ENCODE assay signal across 8 cellular contexts in genomic region chr9:132507670-132508469, GRCh38.
DNase-seq lines count a peak whose midpoint lies in the region; ATAC-seq and TF ChIP-seq lines count a peak whose summit lies in the region.

No MANE protein-coding gene starts in this region.

- no peak overlapping the region for H3K4me3 Mint-ChIP-seq in activated naive CD8-positive, alpha-beta T cell treated with anti-CD3 and anti-CD28 coated beads, Interleukin-2, amount 50 U/mL, for 24 hours

- H3K79me2 ChIP-seq in SU-DHL-6 (ENCODE audit: insufficient read depth, low read length) = no peaks in the 10 kb centered on the region

- no peaks in the 10 kb centered on the region for H3F3A ChIP-seq in SU-DHL-6 (ENCODE audit: insufficient read depth)

- peak; percentile 51 for ATAC-seq in activated naive CD8-positive, alpha-beta T cell treated with anti-CD3 and anti-CD28 coated beads, Interleukin-2, amount 50 U/mL, for 24 hours
- ATAC-seq in GM21717 (IDR thresholded peaks at IDR 0.05; ENCODE audit: unreplicated experiment) (no peak), HG03378 (IDR thresholded peaks at IDR 0.05; ENCODE audit: unreplicated experiment) (no peak)

- H3K27me3 Mint-ChIP-seq in activated naive CD8-positive, alpha-beta T cell treated with anti-CD3 and anti-CD28 coated beads, Interleukin-2, amount 50 U/mL, for 24 hours = peaks cover 22% of the 10 kb centered on the region

- no peak for TF ChIP-seq POLR2A in NB4 (IDR thresholded peaks at IDR 0.05; ENCODE audit: extremely low read depth, insufficient read length)

- intact Hi-C loops in left ventricle myocardium inferior (cut with micrococcal nuclease) = loop anchor here (5.0 kb wide), 1 partner anchor 289 kb away; no protein-coding TSS in a partner anchor

- no peaks in the 10 kb centered on the region for H3K9me2 ChIP-seq in SU-DHL-6 (replicated peaks; ENCODE audit: insufficient read depth, low read length)

- H3K27ac Mint-ChIP-seq in activated naive CD8-positive, alpha-beta T cell treated with anti-CD3 and anti-CD28 coated beads, Interleukin-2, amount 50 U/mL, for 24 hours = no peak overlapping the region

- no peak overlapping the region for H2AFZ ChIP-seq in SU-DHL-6 (ENCODE audit: low read depth, low read length, severe bottlenecking)

- in situ Hi-C loops in G401 (cut with HindIII; ENCODE audit: low sequenced_read_pairs) = no loop called here

- H3K27ac ChIP-seq in SU-DHL-6 (ENCODE audit: low read depth, low read length) = no peak overlapping the region
- no peak overlapping the region for H3K27ac ChIP-seq in left ventricle myocardium inferior (replicated peaks)

- H3K36me3 ChIP-seq in SU-DHL-6 (ENCODE audit: low read length) (no peaks in the 10 kb centered on the region), left ventricle myocardium inferior (no peaks in the 10 kb centered on the region)

- no peaks in the 10 kb centered on the region for H3K9me3 Mint-ChIP-seq in activated naive CD8-positive, alpha-beta T cell treated with anti-CD3 and anti-CD28 coated beads, Interleukin-2, amount 50 U/mL, for 24 hours

- no peaks in the 10 kb centered on the region for H4K20me1 ChIP-seq in SU-DHL-6 (ENCODE audit: low read depth, low read length)

- no peak overlapping the region for H3K4me3 ChIP-seq in NB4 (ENCODE audit: low read depth, low read length)
- no peak overlapping the region for H3K4me3 ChIP-seq in SU-DHL-6 (ENCODE audit: insufficient read depth, low read length, poor library complexity, severe bottlenecking)
- H3K4me3 ChIP-seq in left ventricle myocardium inferior = no peak overlapping the region

- no peak overlapping the region for H3K4me2 ChIP-seq in SU-DHL-6 (ENCODE audit: low read depth, low read length, poor library complexity, severe bottlenecking)

- H3K27me3 ChIP-seq in SU-DHL-6 (ENCODE audit: low read length) (no peaks in the 10 kb centered on the region), left ventricle myocardium inferior (ENCODE audit: low read depth) (peaks cover 46% of the 10 kb centered on the region)

- DNase-seq in G401 (ENCODE audit: low spot score) (peak; percentile 86), NB4 (ENCODE audit: low read depth) (peak; percentile 73), left ventricle myocardium inferior (peak; percentile 50), renal cortical epithelial cell (ENCODE audit: low read depth) (peak; percentile 33)
- peak; percentile 77 for DNase-seq in activated naive CD8-positive, alpha-beta T cell treated with anti-CD3 and anti-CD28 coated beads, Interleukin-2, amount 50 U/mL, for 24 hours

- no peaks in the 10 kb centered on the region for H3K4me1 ChIP-seq in left ventricle myocardium inferior

- no peaks in the 10 kb centered on the region for H3K9me3 ChIP-seq in SU-DHL-6 (ENCODE audit: insufficient read depth, low read length)
- no peaks in the 10 kb centered on the region for H3K9me3 ChIP-seq in left ventricle myocardium inferior (replicated peaks)

- H3K4me1 Mint-ChIP-seq in activated naive CD8-positive, alpha-beta T cell treated with anti-CD3 and anti-CD28 coated beads, Interleukin-2, amount 50 U/mL, for 24 hours = no peaks in the 10 kb centered on the region

- no peaks in the 10 kb centered on the region for H3K36me3 Mint-ChIP-seq in activated naive CD8-positive, alpha-beta T cell treated with anti-CD3 and anti-CD28 coated beads, Interleukin-2, amount 50 U/mL, for 24 hours (ENCODE audit: low read depth)

- TF ChIP-seq CTCF in NB4 (IDR thresholded peaks at IDR 0.05; ENCODE audit: low read depth, low read length) (peak; percentile 67), SU-DHL-6 (IDR thresholded peaks at IDR 0.05; ENCODE audit: insufficient read depth, low read length, poor library complexity, severe bottlenecking) (peak; percentile 72), left ventricle myocardium inferior (IDR thresholded peaks at IDR 0.05; ENCODE audit: borderline replicate concordance) (peak; percentile 83)

- H3K9ac ChIP-seq in SU-DHL-6 (ENCODE audit: low read length) = no peak overlapping the region

Comparison
In these comparisons a context has a peak if more than half of its experiments do, and no peak if none do; other contexts are left out.
1. DNase-seq: peak in every context shown above with its lines; median percentile 86 in G401; 77 in activated naive CD8-positive, alpha-beta T cell treated with anti-CD3 and anti-CD28 coated beads, Interleukin-2, amount 50 U/mL, for 24 hours; 73 in NB4; 50 in left ventricle myocardium inferior; 33 in renal cortical epithelial cell.